In the genomic region with DNA sequence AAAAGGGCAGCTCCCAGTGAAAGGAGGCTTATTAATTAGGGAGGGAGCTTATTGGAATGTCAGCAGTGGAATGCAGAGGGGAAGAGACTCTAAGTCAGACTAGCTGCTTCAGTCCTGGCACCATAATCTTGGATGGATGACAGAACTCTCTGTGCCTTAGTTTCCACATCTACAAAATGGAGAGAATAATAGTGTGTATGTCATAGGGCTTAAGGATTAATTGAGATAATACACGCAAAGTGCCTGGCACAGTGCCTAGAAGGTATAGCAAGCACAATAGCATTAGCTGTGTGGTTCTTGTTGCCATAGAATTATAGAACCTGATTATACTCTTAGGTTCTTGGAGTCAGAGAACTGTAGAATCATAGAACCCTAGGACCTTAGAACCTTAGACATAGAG, we compare ENCODE assay signal across 21 cellular contexts.
"Had no signal": no experiment of that assay in that cellular context is flagged by ENCODE, and none has a peak within 500 bp of the region (broad histone marks: within the 10 kb centered on the region; RNA-seq: fewer than 3 reads in every experiment).

No MANE protein-coding gene starts in this region.

- H3K79me2 ChIP-seq: parathyroid adenoma had no signal

- H3K4me1 ChIP-seq: adrenal gland, breast epithelium, gastrocnemius medialis, heart left ventricle, left lung, parathyroid adenoma had no signal

- ATAC-seq: activated CD4-positive, alpha-beta T cell treated with anti-CD3 and anti-CD28 coated beads for 36 hours; activated naive CD4-positive, alpha-beta T cell treated with anti-CD3 and anti-CD28 coated beads, Interleukin-2, amount 50 U/mL, for 72 hours; gastrocnemius medialis; heart left ventricle; left lung; naive thymus-derived CD8-positive, alpha-beta T cell; sciatic nerve; WTC11 had no signal

- H3K4me2 ChIP-seq: smooth muscle cell had no signal

- H3K36me3 ChIP-seq: adrenal gland, breast epithelium, gastrocnemius medialis, heart left ventricle, left lung, neutrophil, thoracic aorta had no signal

- H3K27ac Mint-ChIP-seq: activated CD4-positive, alpha-beta T cell treated with anti-CD3 and anti-CD28 coated beads for 36 hours; activated T-helper 1 cell treated with anti-CD3 and anti-CD28 coated beads, Interleukin-12 subunit alpha, Interleukin-12 subunit beta, Interleukin-2, Interleukin-4 antibody, amounts not matched to agents 30 ng/mL and 10 ng/mL and 1 ng/mL, durations not matched to agents 14 hours and 24 hours and 36 hours; WTC11 had no signal

- H3K4me3 ChIP-seq: adrenal gland, breast epithelium, coronary artery, gastrocnemius medialis, heart left ventricle, left lung, smooth muscle cell, thoracic aorta had no signal

- H3K27me3 Mint-ChIP-seq: activated CD4-positive, alpha-beta T cell treated with anti-CD3 and anti-CD28 coated beads for 36 hours; naive thymus-derived CD8-positive, alpha-beta T cell had no signal

- H3K4me1 Mint-ChIP-seq: activated CD4-positive, alpha-beta T cell treated with anti-CD3 and anti-CD28 coated beads for 36 hours had no signal

- H3K27me3 ChIP-seq: adrenal gland, breast epithelium, heart left ventricle, left lung, neutrophil had no signal

- H3K9me3 Mint-ChIP-seq: activated naive CD4-positive, alpha-beta T cell treated with anti-CD3 and anti-CD28 coated beads, Interleukin-2, amount 50 U/mL, for 72 hours; activated T-helper 1 cell treated with anti-CD3 and anti-CD28 coated beads, Interleukin-12 subunit alpha, Interleukin-12 subunit beta, Interleukin-2, Interleukin-4 antibody, amounts not matched to agents 30 ng/mL and 10 ng/mL and 1 ng/mL, durations not matched to agents 14 hours and 24 hours and 36 hours; naive thymus-derived CD8-positive, alpha-beta T cell; WTC11 had no signal

- H2AFZ ChIP-seq: parathyroid adenoma had no signal

- H3K4me3 Mint-ChIP-seq: activated CD4-positive, alpha-beta T cell treated with anti-CD3 and anti-CD28 coated beads for 36 hours; activated T-helper 1 cell treated with anti-CD3 and anti-CD28 coated beads, Interleukin-12 subunit alpha, Interleukin-12 subunit beta, Interleukin-2, Interleukin-4 antibody, amounts not matched to agents 30 ng/mL and 10 ng/mL and 1 ng/mL, durations not matched to agents 14 hours and 24 hours and 36 hours; naive thymus-derived CD8-positive, alpha-beta T cell; WTC11 had no signal

- H3K27ac ChIP-seq: adrenal gland, breast epithelium, coronary artery, gastrocnemius medialis, heart left ventricle, left lung, parathyroid adenoma, thoracic aorta had no signal

- H3K36me3 Mint-ChIP-seq: activated naive CD4-positive, alpha-beta T cell treated with anti-CD3 and anti-CD28 coated beads, Interleukin-2, amount 50 U/mL, for 72 hours had no signal

- H3K9ac ChIP-seq: parathyroid adenoma had no signal

- DNase-seq: activated CD4-positive, alpha-beta T cell treated with anti-CD3 and anti-CD28 coated beads for 36 hours; activated CD4-positive, alpha-beta T cell treated with anti-CD3 and anti-CD28 coated beads, Interleukin-2, amount 50 U/mL, for 48 hours; activated gamma-delta T cell treated with Interleukin-2 at 50 U/mL for 16 hours; activated T-cell treated with anti-CD3 and anti-CD28 coated beads for 4 hours; adrenal gland; gastrocnemius medialis; heart left ventricle; left lung; mammary epithelial cell; naive thymus-derived CD8-positive, alpha-beta T cell; stimulated activated CD4-positive, alpha-beta T cell treated with anti-CD3 and anti-CD28 coated beads, Interleukin-4, amount 100 ng/mL, for 1 hour had no signal

- H3K9me3 ChIP-seq: adrenal gland, breast epithelium, gastrocnemius medialis, heart left ventricle, left lung, neutrophil, thoracic aorta had no signal
